In the genomic region with DNA sequence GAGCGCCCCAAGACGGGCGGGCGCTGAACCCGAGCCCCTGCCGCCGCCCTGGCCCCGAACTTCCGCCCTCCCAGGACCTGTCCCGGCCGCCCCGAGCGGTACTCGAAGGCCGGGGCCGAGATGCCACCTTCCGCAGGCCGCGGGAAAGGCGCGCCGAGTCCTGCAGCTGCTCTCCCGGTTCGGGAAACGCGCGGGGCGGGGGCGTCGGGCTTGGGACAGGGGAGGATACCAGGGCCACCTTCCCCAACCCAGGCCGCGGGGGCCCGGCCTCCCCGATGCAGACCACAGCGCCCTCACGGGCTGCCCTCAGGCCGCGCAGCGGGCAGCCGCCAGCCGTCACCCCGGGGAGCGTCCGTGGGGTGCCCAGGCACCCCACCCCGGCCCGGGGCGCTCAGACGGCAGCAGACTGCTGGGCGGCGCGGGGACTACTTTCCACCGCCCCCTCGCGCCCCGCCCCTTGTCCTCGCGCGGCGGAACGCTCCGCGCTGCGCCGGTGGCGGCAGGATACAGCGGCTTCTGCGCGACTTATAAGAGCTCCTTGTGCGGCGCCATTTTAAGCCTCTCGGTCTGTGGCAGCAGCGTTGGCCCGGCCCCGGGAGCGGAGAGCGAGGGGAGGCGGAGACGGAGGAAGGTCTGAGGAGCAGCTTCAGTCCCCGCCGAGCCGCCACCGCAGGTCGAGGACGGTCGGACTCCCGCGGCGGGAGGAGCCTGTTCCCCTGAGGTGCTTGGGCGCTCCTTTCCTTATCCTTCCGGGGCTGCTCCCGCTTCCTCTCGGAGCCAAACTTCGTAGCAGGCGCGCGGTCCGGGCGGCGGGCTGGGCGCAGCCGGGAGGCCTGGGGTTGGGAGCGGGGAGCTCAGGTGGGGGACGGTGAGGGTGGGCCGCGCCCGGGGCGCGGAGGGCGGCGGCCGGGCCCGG, we compare ENCODE assay signal across 8 cellular contexts. TPM values are rescaled to one million over a fixed set of nuclear protein-coding genes. Genes with fewer than 3 reads are reported as not detected.
DNase-seq lines count a peak whose midpoint lies in the region; ATAC-seq and TF ChIP-seq lines count a peak whose summit lies in the region.

CTNNB1 (plus strand) TSS at position 556 of the 916 bp plus-strand sequence. CDS start 24,564 bp downstream, outside the sequence.

- H3K9me3 ChIP-seq in BE2C (no peaks in the 10 kb centered on the region), liver (ENCODE audit: control insufficient read depth in 4 of 4, low read length in 3 of 4) (no peaks in the 10 kb centered on the region)

- ATAC-seq in GM19043 (IDR thresholded peaks at IDR 0.05; ENCODE audit: low read depth, unreplicated experiment) (peak; percentile 61), HG03432 (IDR thresholded peaks at IDR 0.05; ENCODE audit: unreplicated experiment) (peak; percentile 79)

- H3K4me1 ChIP-seq in BE2C (no peaks in the 10 kb centered on the region), liver (ENCODE audit: control insufficient read depth in 4 of 4, insufficient read depth in 4 of 4, low read length in 3 of 4) (peaks cover 2 to 33% (median 23%) of the 10 kb centered on the region in 4 donors)

- H3K9ac ChIP-seq in liver (ENCODE audit: low read depth in 1 of 2, low read length in 2 of 2): peak within 1 kb of the TSS; percentile 90 to 97

- TF ChIP-seq CTCF in BE2C (IDR thresholded peaks at IDR 0.05; ENCODE audit: low read depth, low read length) (no peak), liver (IDR thresholded peaks at IDR 0.05; ENCODE audit: low read depth, low read length, missing input control) (no peak)

- peak within 1 kb of the TSS; percentile 88 to 97 for H3K27ac ChIP-seq in liver (ENCODE audit: low read depth in 1 of 2, low read length in 2 of 2)

- DNase-seq in BE2C (peak; percentile 79), NCI-H69 (lab: John Stamatoyannopoulos, UW) (peak; percentile 94), dermis blood vessel endothelial cell (peak; percentile 96)
- peak; percentile 89 to 90 for DNase-seq in activated CD4-positive, alpha-beta T cell treated with anti-CD3 and anti-CD28 coated beads, Interleukin-2, amount 50 U/mL, for 4 hours
- peak; percentile 92 for DNase-seq in stimulated activated CD4-positive, alpha-beta T cell treated with anti-CD3 and anti-CD28 coated beads, Interleukin-4, amount 100 ng/mL, for 24 hours

- WGBS in liver: under 1% methylated on average over 112 of the region's 112 CpGs

- no peaks in the 10 kb centered on the region for H3K27me3 ChIP-seq in BE2C
- no peaks in the 10 kb centered on the region for H3K27me3 ChIP-seq in liver (ENCODE audit: control insufficient read depth in 4 of 4, insufficient read depth in 4 of 4, low read length in 3 of 4)

- H3K36me3 ChIP-seq in BE2C (no peaks in the 10 kb centered on the region), liver (ENCODE audit: control insufficient read depth in 4 of 4, insufficient read depth in 3 of 4, low read depth in 1 of 4, low read length in 3 of 4) (no peaks in the 10 kb centered on the region)

- H3K4me3 ChIP-seq in BE2C (ENCODE audit: low read depth, low read length) (peak within 1 kb of the TSS; percentile 73), liver (ENCODE audit: low read depth in 1 of 3, low read length in 3 of 3) (peak within 1 kb of the TSS; percentile 86 to 97 (median 95))

- peak; percentile 44 to 53 for TF ChIP-seq RAD21 in liver (IDR thresholded peaks at IDR 0.05)

TF ChIP-seq in liver, 16 proteins besides CTCF, POLR2A, EP300 and RAD21:
- TF ChIP-seq GABPA (IDR thresholded peaks at IDR 0.05 in 1 of 2, conservative IDR thresholded peaks at IDR 0.05 in 1 of 2): peak in 1 of 2 donors; percentile 12
- peak in 1 of 2 donors; percentile 42 for TF ChIP-seq HNF4A (conservative IDR thresholded peaks at IDR 0.05)
- TF ChIP-seq, protein P1, sequence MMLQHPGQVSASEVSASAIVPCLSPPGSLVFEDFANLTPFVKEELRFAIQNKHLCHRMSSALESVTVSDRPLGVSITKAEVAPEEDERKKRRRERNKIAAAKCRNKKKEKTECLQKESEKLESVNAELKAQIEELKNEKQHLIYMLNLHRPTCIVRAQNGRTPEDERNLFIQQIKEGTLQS (IDR thresholded peaks at IDR 0.05): no peak
- peak; percentile 98 for TF ChIP-seq YY1 (IDR thresholded peaks at IDR 0.05)
- TF ChIP-seq ZBTB33 (IDR thresholded peaks at IDR 0.05): no peak
- TF ChIP-seq EGR1 (IDR thresholded peaks at IDR 0.05; ENCODE audit: low read depth in 2 of 2): peak; percentile 53 to 72
- peak; percentile 29 for TF ChIP-seq HNF4G (IDR thresholded peaks at IDR 0.05)
- TF ChIP-seq TAF1 (conservative IDR thresholded peaks at IDR 0.05): peak; percentile 97
- TF ChIP-seq SP1 (IDR thresholded peaks at IDR 0.05): peak; percentile 65
- TF ChIP-seq, protein P2, sequence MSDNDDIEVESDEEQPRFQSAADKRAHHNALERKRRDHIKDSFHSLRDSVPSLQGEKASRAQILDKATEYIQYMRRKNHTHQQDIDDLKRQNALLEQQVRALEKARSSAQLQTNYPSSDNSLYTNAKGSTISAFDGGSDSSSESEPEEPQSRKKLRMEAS (IDR thresholded peaks at IDR 0.05): no peak
- TF ChIP-seq RXRA (IDR thresholded peaks at IDR 0.05): peak; percentile 13 to 39
- TF ChIP-seq FOXA2 (IDR thresholded peaks at IDR 0.05): no peak
- no peak for TF ChIP-seq FOXA1 (IDR thresholded peaks at IDR 0.05)
- TF ChIP-seq, protein P3, sequence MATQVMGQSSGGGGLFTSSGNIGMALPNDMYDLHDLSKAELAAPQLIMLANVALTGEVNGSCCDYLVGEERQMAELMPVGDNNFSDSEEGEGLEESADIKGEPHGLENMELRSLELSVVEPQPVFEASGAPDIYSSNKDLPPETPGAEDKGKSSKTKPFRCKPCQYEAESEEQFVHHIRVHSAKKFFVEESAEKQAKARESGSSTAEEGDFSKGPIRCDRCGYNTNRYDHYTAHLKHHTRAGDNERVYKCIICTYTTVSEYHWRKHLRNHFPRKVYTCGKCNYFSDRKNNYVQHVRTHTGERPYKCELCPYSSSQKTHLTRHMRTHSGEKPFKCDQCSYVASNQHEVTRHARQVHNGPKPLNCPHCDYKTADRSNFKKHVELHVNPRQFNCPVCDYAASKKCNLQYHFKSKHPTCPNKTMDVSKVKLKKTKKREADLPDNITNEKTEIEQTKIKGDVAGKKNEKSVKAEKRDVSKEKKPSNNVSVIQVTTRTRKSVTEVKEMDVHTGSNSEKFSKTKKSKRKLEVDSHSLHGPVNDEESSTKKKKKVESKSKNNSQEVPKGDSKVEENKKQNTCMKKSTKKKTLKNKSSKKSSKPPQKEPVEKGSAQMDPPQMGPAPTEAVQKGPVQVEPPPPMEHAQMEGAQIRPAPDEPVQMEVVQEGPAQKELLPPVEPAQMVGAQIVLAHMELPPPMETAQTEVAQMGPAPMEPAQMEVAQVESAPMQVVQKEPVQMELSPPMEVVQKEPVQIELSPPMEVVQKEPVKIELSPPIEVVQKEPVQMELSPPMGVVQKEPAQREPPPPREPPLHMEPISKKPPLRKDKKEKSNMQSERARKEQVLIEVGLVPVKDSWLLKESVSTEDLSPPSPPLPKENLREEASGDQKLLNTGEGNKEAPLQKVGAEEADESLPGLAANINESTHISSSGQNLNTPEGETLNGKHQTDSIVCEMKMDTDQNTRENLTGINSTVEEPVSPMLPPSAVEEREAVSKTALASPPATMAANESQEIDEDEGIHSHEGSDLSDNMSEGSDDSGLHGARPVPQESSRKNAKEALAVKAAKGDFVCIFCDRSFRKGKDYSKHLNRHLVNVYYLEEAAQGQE (IDR thresholded peaks at IDR 0.05): peak; percentile 94
- no peak for TF ChIP-seq NR2F2 (IDR thresholded peaks at IDR 0.05)
- no peak for TF ChIP-seq JUND (IDR thresholded peaks at IDR 0.05)

RNA-seq across cellular contexts. Expression of gene CTNNB1, which starts in this region (rescaled TPM):
- polyA plus RNA-seq in BE2C (2012; ENCODE audit: insufficient read depth, insufficient read length, low read depth): 102 TPM
- 1,367 and 1,954 TPM in 2 replicates for total RNA-seq in dermis blood vessel endothelial cell
- 100 to 1,000 TPM; 212 to 265 TPM for total RNA-seq in liver
- polyA plus RNA-seq in liver: 10 to 100 TPM; 63.3 to 89.1 TPM

Comparison
In these comparisons a context has a peak if more than half of its experiments do, and no peak if none do; other contexts are left out.
1. Peak in every context shown above with its lines: DNase-seq, ATAC-seq, H3K4me3 ChIP-seq and H3K27ac ChIP-seq.